In genomic region chr11:113407163-113407562, GRCh38 we compare ENCODE assay signal across 1 cellular context.
TF ChIP-seq lines count a peak whose summit lies in the region.

No MANE protein-coding gene starts in this region.

TF ChIP-seq in GM23338, 12 proteins besides CTCF, POLR2A, EP300 and RAD21 (continued from another document):
- TF ChIP-seq ZNF331 (CRISPR knock-in tag; IDR thresholded peaks at IDR 0.05; ENCODE audit: low read depth) (no peak), CREB1 (CRISPR knock-in tag; IDR thresholded peaks at IDR 0.05; ENCODE audit: low read depth) (no peak), NANOG (IDR thresholded peaks at IDR 0.05; ENCODE audit: borderline replicate concordance) (no peak), EZH2 (IDR thresholded peaks at IDR 0.05; ENCODE audit: low read depth, unreplicated experiment) (no peak)
